ENCODE assay signal across 1 cellular context in the genomic region with DNA sequence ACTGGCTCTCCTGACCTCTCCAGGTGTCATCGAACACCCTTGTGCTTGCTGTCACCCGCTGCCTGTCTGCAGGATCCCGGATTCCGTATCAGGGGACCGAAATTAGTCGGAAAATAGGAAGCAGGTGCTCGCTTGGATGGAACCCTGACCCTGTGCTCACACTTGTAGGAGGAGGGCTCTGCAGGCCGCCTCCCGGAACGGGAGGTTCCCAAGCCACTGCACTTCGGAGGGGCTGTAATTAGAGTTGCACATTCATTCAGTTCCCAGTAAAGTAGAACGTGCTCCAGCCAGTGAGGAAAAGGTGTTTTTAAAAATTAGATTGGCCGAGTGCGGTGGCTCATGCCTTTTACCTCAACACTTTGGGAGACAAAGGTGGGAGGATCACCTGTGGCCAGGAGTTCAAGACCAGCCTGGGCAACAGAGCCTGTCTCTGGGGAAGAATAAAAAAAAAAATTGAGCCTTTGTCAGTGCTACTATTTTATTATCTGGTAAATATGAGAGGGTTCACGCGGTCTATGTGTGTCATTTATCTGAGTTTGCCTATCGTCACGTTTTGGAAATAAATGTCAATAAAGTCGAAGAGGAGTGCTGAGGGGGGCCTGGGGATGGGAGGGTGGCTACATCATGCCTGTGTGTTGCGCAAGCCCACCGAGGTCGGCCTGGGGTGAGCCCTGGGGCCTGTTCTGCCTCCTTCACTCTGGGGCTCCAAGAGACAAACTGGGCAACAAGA.
TF ChIP-seq lines count a peak whose summit lies in the region.

No MANE protein-coding gene starts in this region.

TF ChIP-seq in HepG2, 621 proteins besides CTCF, POLR2A, EP300 and RAD21 (continued from another document):
- TF ChIP-seq AKNA (CRISPR knock-in tag; IDR thresholded peaks at IDR 0.05; ENCODE audit: borderline replicate concordance) (peak; percentile 55; the same call in 1 of the 2 replicates), EEA1 (CRISPR knock-in tag; IDR thresholded peaks at IDR 0.05; ENCODE audit: borderline replicate concordance) (no peak), ZXDC (CRISPR knock-in tag; IDR thresholded peaks at IDR 0.05) (0 out of 2 replicates have a peak, but pooled peaks have one; percentile 58), ZNF720 (CRISPR knock-in tag; IDR thresholded peaks at IDR 0.05) (0 out of 2 replicates have a peak, but pooled peaks have one; percentile 55), ZNF563 (CRISPR knock-in tag; IDR thresholded peaks at IDR 0.05) (peak; percentile 34; the same call in 1 of the 2 replicates), GABPA (IDR thresholded peaks at IDR 0.05; ENCODE audit: low read depth, low read length) (peak; percentile 71), GABPA (CRISPR knock-in tag; IDR thresholded peaks at IDR 0.05; ENCODE audit: low read depth) (peak; percentile 94), ZNF24 (IDR thresholded peaks at IDR 0.05) (0 out of 2 replicates have a peak, but pooled peaks have one; percentile 48), ZNF557 (CRISPR knock-in tag; IDR thresholded peaks at IDR 0.05) (peak; percentile 90; the same call in 1 of the 2 replicates), ZNF670 (CRISPR knock-in tag; IDR thresholded peaks at IDR 0.05; ENCODE audit: borderline replicate concordance) (peak; percentile 98), NFATC3 (CRISPR knock-in tag; IDR thresholded peaks at IDR 0.05) (0 out of 2 replicates have a peak, but pooled peaks have one; percentile 89), CERS6 (CRISPR knock-in tag; IDR thresholded peaks at IDR 0.05) (no peak), ZMYM3 (CRISPR knock-in tag; IDR thresholded peaks at IDR 0.05) (peak; percentile 80), KLF9 (CRISPR knock-in tag; IDR thresholded peaks at IDR 0.05; ENCODE audit: low read depth) (peak; percentile 94), TAF1 (CRISPR knock-in tag; IDR thresholded peaks at IDR 0.05) (peak; percentile 94), FOXK2 (IDR thresholded peaks at IDR 0.05) (0 out of 2 replicates have a peak, but pooled peaks have one; percentile 18), SMARCE1 (IDR thresholded peaks at IDR 0.05; ENCODE audit: borderline replicate concordance) (no peak), ZZZ3 (CRISPR knock-in tag; IDR thresholded peaks at IDR 0.05; ENCODE audit: borderline replicate concordance) (peak; percentile 85; the same call in 1 of the 2 replicates), EHMT2 (IDR thresholded peaks at IDR 0.05; ENCODE audit: borderline replicate concordance, low read depth, low read length) (peak; percentile 93; the same call in 1 of the 2 replicates), CREBL2 (CRISPR knock-in tag; IDR thresholded peaks at IDR 0.05; ENCODE audit: borderline replicate concordance) (peak; percentile 88; the same call in 1 of the 2 replicates), NR3C1 (CRISPR knock-in tag; IDR thresholded peaks at IDR 0.05) (no peak), ATRX (CRISPR knock-in tag; IDR thresholded peaks at IDR 0.05; ENCODE audit: borderline replicate concordance) (peak; percentile 78; the same call in 1 of the 2 replicates), ZNF138 (CRISPR knock-in tag; IDR thresholded peaks at IDR 0.05; ENCODE audit: low read depth) (peak; percentile 91), REPIN1 (CRISPR knock-in tag; IDR thresholded peaks at IDR 0.05; ENCODE audit: borderline replicate concordance, low read depth) (peak; percentile 99)
- TF ChIP-seq, protein P1, sequence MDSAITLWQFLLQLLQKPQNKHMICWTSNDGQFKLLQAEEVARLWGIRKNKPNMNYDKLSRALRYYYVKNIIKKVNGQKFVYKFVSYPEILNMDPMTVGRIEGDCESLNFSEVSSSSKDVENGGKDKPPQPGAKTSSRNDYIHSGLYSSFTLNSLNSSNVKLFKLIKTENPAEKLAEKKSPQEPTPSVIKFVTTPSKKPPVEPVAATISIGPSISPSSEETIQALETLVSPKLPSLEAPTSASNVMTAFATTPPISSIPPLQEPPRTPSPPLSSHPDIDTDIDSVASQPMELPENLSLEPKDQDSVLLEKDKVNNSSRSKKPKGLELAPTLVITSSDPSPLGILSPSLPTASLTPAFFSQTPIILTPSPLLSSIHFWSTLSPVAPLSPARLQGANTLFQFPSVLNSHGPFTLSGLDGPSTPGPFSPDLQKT (CRISPR knock-in tag; IDR thresholded peaks at IDR 0.05; ENCODE audit: borderline replicate concordance): no peak
- TF ChIP-seq, protein P2, sequence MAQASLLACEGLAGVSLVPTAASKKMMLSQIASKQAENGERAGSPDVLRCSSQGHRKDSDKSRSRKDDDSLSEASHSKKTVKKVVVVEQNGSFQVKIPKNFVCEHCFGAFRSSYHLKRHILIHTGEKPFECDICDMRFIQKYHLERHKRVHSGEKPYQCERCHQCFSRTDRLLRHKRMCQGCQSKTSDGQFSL (CRISPR knock-in tag; IDR thresholded peaks at IDR 0.05): 0 out of 2 replicates have a peak, but pooled peaks have one; percentile 39
- TF ChIP-seq, protein P3, sequence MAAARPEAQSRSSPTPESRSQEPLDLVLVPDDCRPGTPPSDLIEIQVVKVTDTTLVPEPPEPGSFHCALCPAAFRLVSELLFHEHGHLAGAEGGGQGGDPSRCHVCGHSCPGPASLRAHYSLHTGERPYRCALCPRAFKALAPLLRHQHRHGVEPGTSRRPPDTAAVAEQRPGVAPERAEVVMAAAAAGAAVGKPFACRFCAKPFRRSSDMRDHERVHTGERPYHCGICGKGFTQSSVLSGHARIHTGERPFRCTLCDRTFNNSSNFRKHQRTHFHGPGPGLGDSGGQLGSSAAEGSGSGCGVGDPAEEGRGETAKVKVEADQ (CRISPR knock-in tag; IDR thresholded peaks at IDR 0.05; ENCODE audit: borderline replicate concordance): peak; percentile 75; the same call in 1 of the 2 replicates
